ENCODE assay signal across 8 cellular contexts in genomic region chr22:21000987-21001600, GRCh38. TPM values are rescaled to one million over a fixed set of nuclear protein-coding genes. Genes with fewer than 3 reads are reported as not detected.
A peak's percentile ranks its signal among the peaks of the same experiment; 100 is the strongest.
DNase-seq lines count a peak whose midpoint lies in the region; ATAC-seq and TF ChIP-seq lines count a peak whose summit lies in the region.

No MANE protein-coding gene starts in this region.

- no peak overlapping the region for H2AFZ ChIP-seq in HCT116 (ENCODE audit: low read depth, low read length, poor library complexity, severe bottlenecking)

- H3K79me2 ChIP-seq in HCT116 (ENCODE audit: insufficient read depth, low read length): peaks cover 38% of the 10 kb centered on the region

- RAD21 ChIA-PET in HCT116 (lab: Charles Lee; ENCODE audit: low non-redundant PET in 1 of 2, low total read pairs in 2 of 2, uncharacterized antibody in 2 of 2, unreplicated experiment in 2 of 2): no interaction called here

- no peak for ATAC-seq in HCT116
- ATAC-seq in activated T-cell treated with anti-CD3 and anti-CD28 coated beads, Interleukin-2, amount 50 U/mL, for 72 hours (replicated peaks in 1 of 2): no peak
- no peak for ATAC-seq in stimulated activated naive CD8-positive, alpha-beta T cell treated with anti-CD3 and anti-CD28 coated beads, Interleukin-15, amount 100 ng/mL, for 72 hours

- H3K27ac Mint-ChIP-seq in activated T-cell treated with anti-CD3 and anti-CD28 coated beads, Interleukin-2, amount 50 U/mL, for 72 hours: peak overlapping the region; percentile 99
- H3K27ac Mint-ChIP-seq in stimulated activated naive CD8-positive, alpha-beta T cell treated with anti-CD3 and anti-CD28 coated beads, Interleukin-15, amount 100 ng/mL, for 72 hours: peak overlapping the region; percentile 97 to 98

- no peaks in the 10 kb centered on the region for H3K27me3 Mint-ChIP-seq in activated T-cell treated with anti-CD3 and anti-CD28 coated beads, Interleukin-2, amount 50 U/mL, for 72 hours (ENCODE audit: low read depth)
- no peaks in the 10 kb centered on the region for H3K27me3 Mint-ChIP-seq in stimulated activated naive CD8-positive, alpha-beta T cell treated with anti-CD3 and anti-CD28 coated beads, Interleukin-15, amount 100 ng/mL, for 72 hours

- H3K36me3 ChIP-seq in BLaER1 treated with 17β-estradiol and CSF1 and Interleukin-3, amounts not matched to agents 10 nM and 100 nM: peaks cover 29 to 47% (median 44%) of the 10 kb centered on the region in 11 experiments; a peak in 21 of 22 replicates
- peaks cover 3 to 11% of the 10 kb centered on the region in 2 experiments; a peak in 3 of 4 replicates for H3K36me3 ChIP-seq in HCT116 (ENCODE audit: control insufficient read depth in 1 of 2, insufficient read depth in 2 of 2, low read length in 2 of 2)
- peaks cover 8% of the 10 kb centered on the region; the same call in 1 of the 2 replicates for H3K36me3 ChIP-seq in iPS DF 6.9 (ENCODE audit: control insufficient read depth, insufficient read depth, low read length)

- peak overlapping the region; percentile 89 to 98 (median 95) for H3K9ac ChIP-seq in BLaER1 treated with 17β-estradiol and CSF1 and Interleukin-3, amounts not matched to agents 10 nM and 100 nM
- peak overlapping the region; percentile 95 for H3K9ac ChIP-seq in HCT116 (ENCODE audit: low read length)

- no peak for TF ChIP-seq RAD21 in HCT116 (IDR thresholded peaks at IDR 0.05; ENCODE audit: low read depth)

- DNase-seq in HCT116 (ENCODE audit: low read depth, low spot score) (no peak), iPS DF 6.9 (ENCODE audit: low read depth, low spot score) (no peak), NOMO-1 (lab: John Stamatoyannopoulos, UW; ENCODE audit: unreplicated experiment in 2 of 2) (no peak)
- peak in 1 of 2 donors; percentile 25 for DNase-seq in activated T-cell treated with anti-CD3 and anti-CD28 coated beads, Interleukin-2, amount 50 U/mL, for 72 hours
- no peak for DNase-seq in stimulated activated naive CD8-positive, alpha-beta T cell treated with anti-CD3 and anti-CD28 coated beads, Interleukin-15, amount 100 ng/mL, for 72 hours
- no peak for DNase-seq in NK-92 treated with Interleukin-12 subunit alpha and Interleukin-12 subunit beta, amount 100 ng/mL, for 24 hours (lab: John Stamatoyannopoulos, UW)
- no peak for DNase-seq in activated CD4-positive, alpha-beta T cell treated with anti-CD3 and anti-CD28 coated beads for 4 hours

- H3K4me3 ChIP-seq in BLaER1 treated with 17β-estradiol and CSF1 and Interleukin-3, amounts not matched to agents 10 nM and 100 nM: peak overlapping the region; percentile 62 to 82 (median 77)
- H3K4me3 ChIP-seq in HCT116 (replicated peaks in 1 of 2; ENCODE audit: low read depth in 1 of 2, low read length in 2 of 2) (peak overlapping the region; percentile 81 to 87), iPS DF 6.9 (ENCODE audit: low read length) (peak overlapping the region; percentile 91; the same call in 1 of the 2 replicates)

- no peak for TF ChIP-seq POLR2A in HCT116 (IDR thresholded peaks at IDR 0.05; ENCODE audit: borderline replicate concordance, extremely low read depth, insufficient read depth, insufficient read length)

- H3K9me3 Mint-ChIP-seq in activated T-cell treated with anti-CD3 and anti-CD28 coated beads, Interleukin-2, amount 50 U/mL, for 72 hours: no peaks in the 10 kb centered on the region
- no peaks in the 10 kb centered on the region for H3K9me3 Mint-ChIP-seq in stimulated activated naive CD8-positive, alpha-beta T cell treated with anti-CD3 and anti-CD28 coated beads, Interleukin-15, amount 100 ng/mL, for 72 hours

- H3K36me3 Mint-ChIP-seq in activated T-cell treated with anti-CD3 and anti-CD28 coated beads, Interleukin-2, amount 50 U/mL, for 72 hours (ENCODE audit: insufficient read depth in 2 of 2): peaks cover 0 to 2% of the 10 kb centered on the region in 2 donors

- CTCF ChIA-PET in HCT116 (lab: Charles Lee): interaction anchor here (1.2 kb wide), 1 partner anchor 116 kb away, joined by 3 read pairs; no protein-coding TSS in a partner anchor

- peak overlapping the region; percentile 89 to 99 for H3K4me3 Mint-ChIP-seq in activated T-cell treated with anti-CD3 and anti-CD28 coated beads, Interleukin-2, amount 50 U/mL, for 72 hours
- H3K4me3 Mint-ChIP-seq in stimulated activated naive CD8-positive, alpha-beta T cell treated with anti-CD3 and anti-CD28 coated beads, Interleukin-15, amount 100 ng/mL, for 72 hours: peak overlapping the region; percentile 93 to 98

- intact Hi-C loops in HCT116 (cut with micrococcal nuclease): no loop called here

- H3K4me1 ChIP-seq in BLaER1 treated with 17β-estradiol and CSF1 and Interleukin-3, amounts not matched to agents 10 nM and 100 nM: peaks cover 33 to 43% (median 37%) of the 10 kb centered on the region in 10 experiments
- H3K4me1 ChIP-seq in HCT116 (ENCODE audit: control insufficient read depth in 1 of 2, insufficient read depth in 2 of 2, low read length in 2 of 2) (peaks cover 17 to 28% of the 10 kb centered on the region in 2 experiments), iPS DF 6.9 (ENCODE audit: control insufficient read depth, insufficient read depth, low read length) (peaks cover 2% of the 10 kb centered on the region)

- POLR2A ChIA-PET in HCT116 (lab: Charles Lee): no interaction called here

- H3K4me2 ChIP-seq in BLaER1 treated with 17β-estradiol and CSF1 and Interleukin-3, amounts not matched to agents 10 nM and 100 nM: peak overlapping the region; percentile 96 to 100 (median 99)
- H3K4me2 ChIP-seq in HCT116 (ENCODE audit: low read length): peak overlapping the region; percentile 86

- H3K27me3 ChIP-seq in BLaER1 treated with 17β-estradiol and CSF1 and Interleukin-3, amounts not matched to agents 10 nM and 100 nM: no peaks in the 10 kb centered on the region
- H3K27me3 ChIP-seq in HCT116 (ENCODE audit: insufficient read depth, low read length): no peaks in the 10 kb centered on the region
- no peaks in the 10 kb centered on the region for H3K27me3 ChIP-seq in iPS DF 6.9 (ENCODE audit: control insufficient read depth, insufficient read depth, low read length)

- no peaks in the 10 kb centered on the region for H3K9me2 ChIP-seq in HCT116 (ENCODE audit: insufficient read depth)

- H4K20me1 ChIP-seq in BLaER1 treated with 17β-estradiol and CSF1 and Interleukin-3, amounts not matched to agents 10 nM and 100 nM: peaks cover 0 to 53% (median 44%) of the 10 kb centered on the region in 11 experiments; a peak in 18 of 22 replicates
- H4K20me1 ChIP-seq in HCT116 (ENCODE audit: insufficient read depth): no peaks in the 10 kb centered on the region

- peak overlapping the region; percentile 92 to 98 (median 96) for H3K27ac ChIP-seq in BLaER1 treated with 17β-estradiol and CSF1 and Interleukin-3, amounts not matched to agents 10 nM and 100 nM
- H3K27ac ChIP-seq in HCT116 (ENCODE audit: low read depth, low read length) (peak overlapping the region; percentile 97), iPS DF 6.9 (ENCODE audit: low read length) (no peak overlapping the region)

- H3K4me1 Mint-ChIP-seq in activated T-cell treated with anti-CD3 and anti-CD28 coated beads, Interleukin-2, amount 50 U/mL, for 72 hours (ENCODE audit: low read depth): peaks cover 35% of the 10 kb centered on the region
- peaks cover 43% of the 10 kb centered on the region for H3K4me1 Mint-ChIP-seq in stimulated activated naive CD8-positive, alpha-beta T cell treated with anti-CD3 and anti-CD28 coated beads, Interleukin-15, amount 100 ng/mL, for 72 hours

- no CpG with 5 or more reads among the region's 26 CpGs for WGBS in iPS DF 6.9 (ENCODE audit: insufficient coverage, insufficient read length)

- BruUV-seq in HCT116 (replicated peaks; lab: Mats Ljungman, UMichigan): no TSS peak

- H3K9me3 ChIP-seq in BLaER1 treated with 17β-estradiol and CSF1 and Interleukin-3, amounts not matched to agents 10 nM and 100 nM (replicated peaks in 1 of 11): no peaks in the 10 kb centered on the region
- H3K9me3 ChIP-seq in HCT116 (ENCODE audit: control insufficient read depth in 1 of 2, insufficient read depth in 1 of 2, low read depth in 1 of 2, low read length in 2 of 2) (no peaks in the 10 kb centered on the region), iPS DF 6.9 (ENCODE audit: control insufficient read depth, insufficient read depth, low read length) (no peaks in the 10 kb centered on the region)

- TF ChIP-seq CTCF in HCT116 (IDR thresholded peaks at IDR 0.05 in 2 of 3, conservative IDR thresholded peaks at IDR 0.05 in 1 of 3; ENCODE audit: borderline replicate concordance in 1 of 3, insufficient read depth in 1 of 3, low read depth in 2 of 3, low read length in 2 of 3): no peak

TF ChIP-seq in HCT116, 20 proteins besides CTCF, POLR2A, EP300 and RAD21:
- TF ChIP-seq ZFX (IDR thresholded peaks at IDR 0.05) (peak; percentile 33; the same call in 1 of the 2 replicates), SP1 (IDR thresholded peaks at IDR 0.05; ENCODE audit: low read depth) (no peak)

RNA-seq across cellular contexts. Expression of gene THAP7, which starts 0.8 kb away (rescaled TPM):
- 27.7 TPM for total RNA-seq in HCT116 (2021; ENCODE audit: unreplicated experiment)
- 21.6 and 25.5 TPM in 2 replicates for polyA plus RNA-seq in HCT116 (2012)
- total RNA-seq in activated T-cell treated with anti-CD3 and anti-CD28 coated beads, Interleukin-2, amount 50 U/mL, for 72 hours: 10 to 100 TPM; 29.5 to 31.2 TPM

RNA-seq across cellular contexts. Expression of gene P2RX6, which starts 13.9 kb away (rescaled TPM):
- 0.20 TPM for total RNA-seq in HCT116 (2021; ENCODE audit: unreplicated experiment)
- 0.04 and 0.07 TPM in 2 replicates for polyA plus RNA-seq in HCT116 (2012)
- under 1 TPM; 0.29 to 0.30 TPM for total RNA-seq in activated T-cell treated with anti-CD3 and anti-CD28 coated beads, Interleukin-2, amount 50 U/mL, for 72 hours

RNA-seq across cellular contexts. Expression of gene LZTR1, which starts 19.0 kb away (rescaled TPM):
- 56.5 TPM for total RNA-seq in HCT116 (2021; ENCODE audit: unreplicated experiment)
- polyA plus RNA-seq in HCT116 (2012): 23.9 and 24.7 TPM in 2 replicates
- 10 to 100 TPM; 30.6 to 42.8 TPM for total RNA-seq in activated T-cell treated with anti-CD3 and anti-CD28 coated beads, Interleukin-2, amount 50 U/mL, for 72 hours

RNA-seq across cellular contexts. Expression of gene SLC7A4, which starts 31.3 kb away (rescaled TPM):
- not detected for total RNA-seq in HCT116 (2021; ENCODE audit: unreplicated experiment)
- not detected in 2 replicates for polyA plus RNA-seq in HCT116 (2012)
- total RNA-seq in activated T-cell treated with anti-CD3 and anti-CD28 coated beads, Interleukin-2, amount 50 U/mL, for 72 hours: not detected

RNA-seq across cellular contexts. Expression of gene AIFM3, which starts 34.0 kb away (rescaled TPM):
- total RNA-seq in HCT116 (2021; ENCODE audit: unreplicated experiment): 9.7 TPM
- polyA plus RNA-seq in HCT116 (2012): 5.6 and 5.8 TPM in 2 replicates
- under 1 TPM in 1 of 2 donors, not detected in 1; 0.58 TPM for total RNA-seq in activated T-cell treated with anti-CD3 and anti-CD28 coated beads, Interleukin-2, amount 50 U/mL, for 72 hours
